1 cellular context compared by ENCODE assay signal in the genomic region with DNA sequence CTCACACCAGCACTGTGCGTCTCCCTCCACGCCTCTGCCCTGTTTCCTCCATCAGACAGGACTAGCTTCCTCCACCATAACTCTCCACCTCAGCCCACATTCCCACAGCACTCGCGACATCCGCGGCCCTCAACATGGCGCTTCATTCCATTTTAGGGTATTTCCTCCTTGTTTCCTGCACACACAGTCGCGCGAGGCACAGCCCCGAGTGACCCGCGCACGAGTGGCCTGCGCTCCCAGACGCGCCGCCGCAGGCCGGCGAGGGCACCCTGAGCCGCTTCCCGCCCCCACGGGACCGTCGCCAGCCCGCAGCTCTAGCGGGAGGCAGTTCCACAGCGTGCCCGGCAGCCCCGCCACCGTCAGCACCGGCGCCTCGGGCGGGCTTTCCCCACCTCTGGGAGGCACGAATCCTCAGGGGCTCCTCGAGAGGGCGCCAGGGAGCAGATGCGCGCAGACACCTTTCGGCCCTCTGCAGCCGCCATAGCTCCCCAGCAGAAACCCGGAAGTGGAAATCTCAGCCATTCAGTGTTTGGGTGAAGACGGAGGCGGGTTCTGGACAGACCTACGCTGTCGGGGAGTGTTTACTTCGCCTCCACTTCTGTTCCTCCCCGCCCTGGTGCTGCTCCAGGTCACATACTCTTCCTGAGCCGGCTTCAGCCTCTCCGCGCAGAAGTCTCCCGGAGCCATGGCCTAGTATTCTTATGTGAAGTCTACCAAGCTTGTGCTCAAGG.
A peak's percentile ranks its signal among the peaks of the same experiment; 100 is the strongest.
TF ChIP-seq lines count a peak whose summit lies in the region.

No MANE protein-coding gene starts in this region.

TF ChIP-seq in HepG2, 621 proteins besides CTCF, POLR2A, EP300 and RAD21 (continued from another document and continues in another):
- TF ChIP-seq, protein P1, sequence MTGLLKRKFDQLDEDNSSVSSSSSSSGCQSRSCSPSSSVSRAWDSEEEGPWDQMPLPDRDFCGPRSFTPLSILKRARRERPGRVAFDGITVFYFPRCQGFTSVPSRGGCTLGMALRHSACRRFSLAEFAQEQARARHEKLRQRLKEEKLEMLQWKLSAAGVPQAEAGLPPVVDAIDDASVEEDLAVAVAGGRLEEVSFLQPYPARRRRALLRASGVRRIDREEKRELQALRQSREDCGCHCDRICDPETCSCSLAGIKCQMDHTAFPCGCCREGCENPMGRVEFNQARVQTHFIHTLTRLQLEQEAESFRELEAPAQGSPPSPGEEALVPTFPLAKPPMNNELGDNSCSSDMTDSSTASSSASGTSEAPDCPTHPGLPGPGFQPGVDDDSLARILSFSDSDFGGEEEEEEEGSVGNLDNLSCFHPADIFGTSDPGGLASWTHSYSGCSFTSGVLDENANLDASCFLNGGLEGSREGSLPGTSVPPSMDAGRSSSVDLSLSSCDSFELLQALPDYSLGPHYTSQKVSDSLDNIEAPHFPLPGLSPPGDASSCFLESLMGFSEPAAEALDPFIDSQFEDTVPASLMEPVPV (CRISPR knock-in tag; IDR thresholded peaks at IDR 0.05), result peak; percentile 98
- TF ChIP-seq ZC3H13 (CRISPR knock-in tag; IDR thresholded peaks at IDR 0.05) (peak; percentile 71), SATB2 (CRISPR knock-in tag; IDR thresholded peaks at IDR 0.05) (peak; percentile 96; the same call in 1 of the 2 replicates), NFYC (CRISPR knock-in tag; IDR thresholded peaks at IDR 0.05) (peak; percentile 76), NR1H2 (CRISPR knock-in tag; IDR thresholded peaks at IDR 0.05; ENCODE audit: borderline replicate concordance, low read depth) (peak; percentile 95; the same call in 1 of the 2 replicates), KAT7 (CRISPR knock-in tag; IDR thresholded peaks at IDR 0.05; ENCODE audit: borderline replicate concordance) (peak; percentile 98), MXD4 (CRISPR knock-in tag; IDR thresholded peaks at IDR 0.05) (0 out of 2 replicates have a peak, but pooled peaks have one; percentile 77), NKX3-1 (CRISPR knock-in tag; IDR thresholded peaks at IDR 0.05) (peak; percentile 88; the same call in 1 of the 2 replicates), POGZ (CRISPR knock-in tag; IDR thresholded peaks at IDR 0.05) (peak; percentile 99), SMYD3 (CRISPR knock-in tag; IDR thresholded peaks at IDR 0.05) (peak; percentile 95), FOXA3 (CRISPR knock-in tag; IDR thresholded peaks at IDR 0.05) (peak; percentile 68), ZNF605 (CRISPR knock-in tag; IDR thresholded peaks at IDR 0.05) (peak; percentile 19; the same call in 1 of the 2 replicates), ZNF572 (CRISPR knock-in tag; IDR thresholded peaks at IDR 0.05) (0 out of 2 replicates have a peak, but pooled peaks have one; percentile 75), ZNF331 (CRISPR knock-in tag; IDR thresholded peaks at IDR 0.05) (peak; percentile 86; the same call in 1 of the 2 replicates), HMG20B (CRISPR knock-in tag; conservative IDR thresholded peaks at IDR 0.05) (peak; percentile 79), ZFY (CRISPR knock-in tag; IDR thresholded peaks at IDR 0.05) (peak; percentile 86), SAFB2 (CRISPR knock-in tag; IDR thresholded peaks at IDR 0.05; ENCODE audit: borderline replicate concordance, low read depth) (peak; percentile 98; the same call in 1 of the 2 replicates), WIZ (CRISPR knock-in tag; IDR thresholded peaks at IDR 0.05) (peak; percentile 96), ZNF460 (CRISPR knock-in tag; IDR thresholded peaks at IDR 0.05; ENCODE audit: borderline replicate concordance) (peak; percentile 50; the same call in 1 of the 2 replicates), CBX1 (IDR thresholded peaks at IDR 0.05; ENCODE audit: low read depth) (peak; percentile 93), PCBP1 (IDR thresholded peaks at IDR 0.05; ENCODE audit: borderline replicate concordance, low read depth, low read length) (peak; percentile 86; the same call in 1 of the 2 replicates), ZNF263 (CRISPR knock-in tag; IDR thresholded peaks at IDR 0.05) (peak; percentile 42; the same call in 1 of the 2 replicates), YY1 (IDR thresholded peaks at IDR 0.05; ENCODE audit: insufficient read depth, insufficient replicate concordance, low read depth, low read length) (peak; percentile 87), ZNF20 (CRISPR knock-in tag; IDR thresholded peaks at IDR 0.05) (0 out of 2 replicates have a peak, but pooled peaks have one; percentile 74), ZNF563 (CRISPR knock-in tag; IDR thresholded peaks at IDR 0.05) (peak; percentile 72), ZNF3 (CRISPR knock-in tag; IDR thresholded peaks at IDR 0.05) (peak; percentile 72; the same call in 1 of the 2 replicates), CAMTA2 (CRISPR knock-in tag; IDR thresholded peaks at IDR 0.05; ENCODE audit: borderline replicate concordance) (peak; percentile 76), SP2 (CRISPR knock-in tag; IDR thresholded peaks at IDR 0.05) (peak; percentile 69), HOXA3 (CRISPR knock-in tag; IDR thresholded peaks at IDR 0.05) (peak; percentile 90), ZMYM4 (CRISPR knock-in tag; IDR thresholded peaks at IDR 0.05) (peak; percentile 99), HNRNPLL (IDR thresholded peaks at IDR 0.05; ENCODE audit: low read depth, low read length, poor library complexity, severe bottlenecking) (peak; percentile 87), MEIS1 (CRISPR knock-in tag; IDR thresholded peaks at IDR 0.05; ENCODE audit: borderline replicate concordance) (peak; percentile 98), ZNF333 (CRISPR knock-in tag; IDR thresholded peaks at IDR 0.05; ENCODE audit: borderline replicate concordance) (peak; percentile 94; the same call in 1 of the 2 replicates), ZSCAN22 (CRISPR knock-in tag; IDR thresholded peaks at IDR 0.05) (peak; percentile 98), ZNF557 (CRISPR knock-in tag; IDR thresholded peaks at IDR 0.05) (peak; percentile 77)
- TF ChIP-seq, protein P2, sequence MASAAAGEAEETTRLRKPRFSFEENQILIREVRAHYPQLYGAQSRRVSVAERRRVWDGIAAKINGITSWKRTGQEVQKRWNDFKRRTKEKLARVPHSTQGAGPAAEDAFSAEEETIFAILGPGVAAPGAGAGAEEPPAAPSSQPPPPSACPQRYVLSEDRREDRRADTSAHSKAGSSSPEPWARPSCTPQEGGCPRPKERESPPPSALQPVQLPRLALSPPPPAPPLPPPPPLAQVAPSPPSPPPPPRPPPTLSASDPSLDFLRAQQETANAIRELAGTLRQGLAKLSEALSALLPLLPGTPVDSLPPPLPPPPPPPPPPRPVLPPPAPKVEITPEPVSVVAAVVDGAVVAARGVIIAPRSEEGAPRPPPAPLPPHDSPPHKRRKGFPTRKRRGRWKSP (CRISPR knock-in tag; IDR thresholded peaks at IDR 0.05), result 0 out of 2 replicates have a peak, but pooled peaks have one; percentile 59
- TF ChIP-seq, protein P3, sequence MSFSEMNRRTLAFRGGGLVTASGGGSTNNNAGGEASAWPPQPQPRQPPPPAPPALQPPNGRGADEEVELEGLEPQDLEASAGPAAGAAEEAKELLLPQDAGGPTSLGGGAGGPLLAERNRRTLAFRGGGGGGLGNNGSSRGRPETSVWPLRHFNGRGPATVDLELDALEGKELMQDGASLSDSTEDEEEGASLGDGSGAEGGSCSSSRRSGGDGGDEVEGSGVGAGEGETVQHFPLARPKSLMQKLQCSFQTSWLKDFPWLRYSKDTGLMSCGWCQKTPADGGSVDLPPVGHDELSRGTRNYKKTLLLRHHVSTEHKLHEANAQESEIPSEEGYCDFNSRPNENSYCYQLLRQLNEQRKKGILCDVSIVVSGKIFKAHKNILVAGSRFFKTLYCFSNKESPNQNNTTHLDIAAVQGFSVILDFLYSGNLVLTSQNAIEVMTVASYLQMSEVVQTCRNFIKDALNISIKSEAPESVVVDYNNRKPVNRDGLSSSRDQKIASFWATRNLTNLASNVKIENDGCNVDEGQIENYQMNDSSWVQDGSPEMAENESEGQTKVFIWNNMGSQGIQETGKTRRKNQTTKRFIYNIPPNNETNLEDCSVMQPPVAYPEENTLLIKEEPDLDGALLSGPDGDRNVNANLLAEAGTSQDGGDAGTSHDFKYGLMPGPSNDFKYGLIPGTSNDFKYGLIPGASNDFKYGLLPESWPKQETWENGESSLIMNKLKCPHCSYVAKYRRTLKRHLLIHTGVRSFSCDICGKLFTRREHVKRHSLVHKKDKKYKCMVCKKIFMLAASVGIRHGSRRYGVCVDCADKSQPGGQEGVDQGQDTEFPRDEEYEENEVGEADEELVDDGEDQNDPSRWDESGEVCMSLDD (CRISPR knock-in tag; IDR thresholded peaks at IDR 0.05; ENCODE audit: borderline replicate concordance), result 0 out of 2 replicates have a peak, but pooled peaks have one; percentile 65
- TF ChIP-seq, protein P4, sequence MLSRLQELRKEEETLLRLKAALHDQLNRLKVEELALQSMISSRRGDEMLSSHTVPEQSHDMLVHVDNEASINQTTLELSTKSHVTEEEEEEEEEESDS (CRISPR knock-in tag; IDR thresholded peaks at IDR 0.05; ENCODE audit: borderline replicate concordance), result peak; percentile 89; the same call in 1 of the 2 replicates
- TF ChIP-seq, protein P5, sequence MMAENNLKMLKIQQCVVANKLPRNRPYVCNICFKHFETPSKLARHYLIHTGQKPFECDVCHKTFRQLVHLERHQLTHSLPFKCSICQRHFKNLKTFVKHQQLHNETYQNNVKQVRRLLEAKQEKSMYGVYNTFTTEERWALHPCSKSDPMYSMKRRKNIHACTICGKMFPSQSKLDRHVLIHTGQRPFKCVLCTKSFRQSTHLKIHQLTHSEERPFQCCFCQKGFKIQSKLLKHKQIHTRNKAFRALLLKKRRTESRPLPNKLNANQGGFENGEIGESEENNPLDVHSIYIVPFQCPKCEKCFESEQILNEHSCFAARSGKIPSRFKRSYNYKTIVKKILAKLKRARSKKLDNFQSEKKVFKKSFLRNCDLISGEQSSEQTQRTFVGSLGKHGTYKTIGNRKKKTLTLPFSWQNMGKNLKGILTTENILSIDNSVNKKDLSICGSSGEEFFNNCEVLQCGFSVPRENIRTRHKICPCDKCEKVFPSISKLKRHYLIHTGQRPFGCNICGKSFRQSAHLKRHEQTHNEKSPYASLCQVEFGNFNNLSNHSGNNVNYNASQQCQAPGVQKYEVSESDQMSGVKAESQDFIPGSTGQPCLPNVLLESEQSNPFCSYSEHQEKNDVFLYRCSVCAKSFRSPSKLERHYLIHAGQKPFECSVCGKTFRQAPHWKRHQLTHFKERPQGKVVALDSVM (CRISPR knock-in tag; IDR thresholded peaks at IDR 0.05), result peak; percentile 64
- TF ChIP-seq, protein P6, sequence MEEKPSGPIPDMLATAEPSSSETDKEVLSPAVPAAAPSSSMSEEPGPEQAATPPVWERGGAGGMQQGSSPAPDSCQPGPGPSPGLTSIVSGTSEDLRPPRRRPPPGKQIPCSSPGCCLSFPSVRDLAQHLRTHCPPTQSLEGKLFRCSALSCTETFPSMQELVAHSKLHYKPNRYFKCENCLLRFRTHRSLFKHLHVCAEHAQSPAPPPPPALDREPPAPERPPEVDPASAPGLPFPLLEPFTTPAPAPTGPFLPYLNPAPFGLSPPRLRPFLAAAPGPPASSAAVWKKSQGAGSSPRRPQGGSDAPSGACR (CRISPR knock-in tag; IDR thresholded peaks at IDR 0.05), result peak; percentile 64; the same call in 1 of the 2 replicates
- TF ChIP-seq, protein P7, sequence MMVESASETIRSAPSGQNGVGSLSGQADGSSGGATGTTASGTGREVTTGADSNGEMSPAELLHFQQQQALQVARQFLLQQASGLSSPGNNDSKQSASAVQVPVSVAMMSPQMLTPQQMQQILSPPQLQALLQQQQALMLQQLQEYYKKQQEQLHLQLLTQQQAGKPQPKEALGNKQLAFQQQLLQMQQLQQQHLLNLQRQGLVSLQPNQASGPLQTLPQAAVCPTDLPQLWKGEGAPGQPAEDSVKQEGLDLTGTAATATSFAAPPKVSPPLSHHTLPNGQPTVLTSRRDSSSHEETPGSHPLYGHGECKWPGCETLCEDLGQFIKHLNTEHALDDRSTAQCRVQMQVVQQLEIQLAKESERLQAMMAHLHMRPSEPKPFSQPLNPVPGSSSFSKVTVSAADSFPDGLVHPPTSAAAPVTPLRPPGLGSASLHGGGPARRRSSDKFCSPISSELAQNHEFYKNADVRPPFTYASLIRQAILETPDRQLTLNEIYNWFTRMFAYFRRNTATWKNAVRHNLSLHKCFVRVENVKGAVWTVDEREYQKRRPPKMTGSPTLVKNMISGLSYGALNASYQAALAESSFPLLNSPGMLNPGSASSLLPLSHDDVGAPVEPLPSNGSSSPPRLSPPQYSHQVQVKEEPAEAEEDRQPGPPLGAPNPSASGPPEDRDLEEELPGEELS (CRISPR knock-in tag; IDR thresholded peaks at IDR 0.05), result peak; percentile 41; the same call in 1 of the 2 replicates
- TF ChIP-seq, protein P8, sequence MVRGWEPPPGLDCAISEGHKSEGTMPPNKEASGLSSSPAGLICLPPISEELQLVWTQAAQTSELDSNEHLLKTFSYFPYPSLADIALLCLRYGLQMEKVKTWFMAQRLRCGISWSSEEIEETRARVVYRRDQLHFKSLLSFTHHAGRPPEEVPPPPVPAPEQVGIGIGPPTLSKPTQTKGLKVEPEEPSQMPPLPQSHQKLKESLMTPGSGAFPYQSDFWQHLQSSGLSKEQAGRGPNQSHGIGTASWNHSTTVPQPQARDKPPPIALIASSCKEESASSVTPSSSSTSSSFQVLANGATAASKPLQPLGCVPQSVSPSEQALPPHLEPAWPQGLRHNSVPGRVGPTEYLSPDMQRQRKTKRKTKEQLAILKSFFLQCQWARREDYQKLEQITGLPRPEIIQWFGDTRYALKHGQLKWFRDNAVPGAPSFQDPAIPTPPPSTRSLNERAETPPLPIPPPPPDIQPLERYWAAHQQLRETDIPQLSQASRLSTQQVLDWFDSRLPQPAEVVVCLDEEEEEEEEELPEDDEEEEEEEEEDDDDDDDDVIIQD (CRISPR knock-in tag; IDR thresholded peaks at IDR 0.05; ENCODE audit: low read depth), result peak; percentile 64; the same call in 1 of the 2 replicates
- TF ChIP-seq, protein P9, sequence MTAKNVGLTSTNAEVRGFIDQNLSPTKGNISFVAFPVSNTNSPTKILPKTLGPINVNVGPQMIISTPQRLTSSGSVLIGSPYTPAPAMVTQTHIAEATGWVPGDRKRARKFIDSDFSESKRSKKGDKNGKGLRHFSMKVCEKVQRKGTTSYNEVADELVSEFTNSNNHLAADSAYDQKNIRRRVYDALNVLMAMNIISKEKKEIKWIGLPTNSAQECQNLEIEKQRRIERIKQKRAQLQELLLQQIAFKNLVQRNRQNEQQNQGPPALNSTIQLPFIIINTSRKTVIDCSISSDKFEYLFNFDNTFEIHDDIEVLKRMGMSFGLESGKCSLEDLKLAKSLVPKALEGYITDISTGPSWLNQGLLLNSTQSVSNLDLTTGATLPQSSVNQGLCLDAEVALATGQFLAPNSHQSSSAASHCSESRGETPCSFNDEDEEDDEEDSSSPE (CRISPR knock-in tag; IDR thresholded peaks at IDR 0.05), result peak; percentile 93
- TF ChIP-seq, protein P10, sequence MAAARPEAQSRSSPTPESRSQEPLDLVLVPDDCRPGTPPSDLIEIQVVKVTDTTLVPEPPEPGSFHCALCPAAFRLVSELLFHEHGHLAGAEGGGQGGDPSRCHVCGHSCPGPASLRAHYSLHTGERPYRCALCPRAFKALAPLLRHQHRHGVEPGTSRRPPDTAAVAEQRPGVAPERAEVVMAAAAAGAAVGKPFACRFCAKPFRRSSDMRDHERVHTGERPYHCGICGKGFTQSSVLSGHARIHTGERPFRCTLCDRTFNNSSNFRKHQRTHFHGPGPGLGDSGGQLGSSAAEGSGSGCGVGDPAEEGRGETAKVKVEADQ (CRISPR knock-in tag; IDR thresholded peaks at IDR 0.05; ENCODE audit: borderline replicate concordance), result peak; percentile 96; the same call in 1 of the 2 replicates
- TF ChIP-seq, protein P11, sequence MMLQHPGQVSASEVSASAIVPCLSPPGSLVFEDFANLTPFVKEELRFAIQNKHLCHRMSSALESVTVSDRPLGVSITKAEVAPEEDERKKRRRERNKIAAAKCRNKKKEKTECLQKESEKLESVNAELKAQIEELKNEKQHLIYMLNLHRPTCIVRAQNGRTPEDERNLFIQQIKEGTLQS (CRISPR knock-in tag; IDR thresholded peaks at IDR 0.05), result peak; percentile 49; the same call in 1 of the 2 replicates
